Comparison of ENCODE assay signal across 8 cellular contexts in genomic region chr2:85134255-85135065, GRCh38. TPM values are rescaled to one million over a fixed set of nuclear protein-coding genes. Genes with fewer than 3 reads are reported as not detected.
A peak's percentile ranks its signal among the peaks of the same experiment; 100 is the strongest.
DNase-seq lines count a peak whose midpoint lies in the region; ATAC-seq, FAIRE-seq and TF ChIP-seq lines count a peak whose summit lies in the region.

No MANE protein-coding gene starts in this region.

- H3K79me2 ChIP-seq in SK-N-SH (ENCODE audit: insufficient read depth), result peaks cover 12% of the 10 kb centered on the region; the same call in 1 of the 2 replicates

- H3K9me3 ChIP-seq in SK-N-SH (no peaks in the 10 kb centered on the region), stomach smooth muscle (ENCODE audit: control insufficient read depth in 2 of 2, low read length in 2 of 2) (no peaks in the 10 kb centered on the region)

- CTCF ChIA-PET in SK-N-SH (lab: Yijun Ruan, JAX), result interaction anchor here (0.6 to 6.5 kb wide), 13 partner anchors 8 to 175 kb away, joined by 3 to 110 read pairs (median 9); no protein-coding TSS in a partner anchor

- H3K4me3 ChIP-seq in SK-N-SH (ENCODE audit: low read depth in 2 of 2, low read length in 1 of 2), result peak overlapping the region; percentile 66 to 71
- peak overlapping the region; percentile 84 for H3K4me3 ChIP-seq in bronchial epithelial cell (ENCODE audit: low read depth, low read length)
- H3K4me3 ChIP-seq in stomach smooth muscle (ENCODE audit: low read length in 2 of 2), result peak overlapping the region; percentile 73 to 89

- H3K9ac ChIP-seq in SK-N-SH (peak overlapping the region; percentile 60), stomach smooth muscle (ENCODE audit: low read length in 2 of 2) (peak overlapping the region; percentile 70 to 76)

- 78% methylated on average over 38 of the region's 57 CpGs for WGBS in SK-N-SH (ENCODE audit: low lambda C conversion rate)

- H3K4me1 ChIP-seq in SK-N-SH (ENCODE audit: control insufficient read depth in 1 of 2, insufficient read depth in 2 of 2, low read depth in 1 of 2, low read length in 1 of 2), result peaks cover 0 to 18% of the 10 kb centered on the region in 2 experiments; a peak in 2 of 4 replicates
- H3K4me1 ChIP-seq in stomach smooth muscle (ENCODE audit: control insufficient read depth, insufficient read depth, low read length), result peaks cover 30% of the 10 kb centered on the region

- no peak overlapping the region for H3K27ac ChIP-seq in SK-N-SH (ENCODE audit: low read depth in 2 of 2, low read length in 1 of 2)
- peak overlapping the region; percentile 46 for H3K27ac ChIP-seq in layer of hippocampus (ENCODE audit: low read depth, low read length)
- H3K27ac ChIP-seq in stomach smooth muscle (ENCODE audit: low read length), result peak overlapping the region; percentile 71

- H3F3A ChIP-seq in SK-N-SH (replicated peaks; ENCODE audit: insufficient read depth), result peaks cover 3% of the 10 kb centered on the region

- no peak for TF ChIP-seq RAD21 in SK-N-SH (IDR thresholded peaks at IDR 0.05; ENCODE audit: low read length)

- POLR2A ChIA-PET in SK-N-SH (lab: Yijun Ruan, JAX), result no interaction called here

- FAIRE-seq in bronchial epithelial cell (lab: Jason Lieb, UNC), result no peak

- no peak for TF ChIP-seq EP300 in SK-N-SH (IDR thresholded peaks at IDR 0.05; ENCODE audit: borderline replicate concordance in 1 of 2, low read depth in 1 of 2, low read length in 1 of 2)

- no peaks in the 10 kb centered on the region for H4K20me1 ChIP-seq in SK-N-SH (ENCODE audit: insufficient read depth)

- H3K4me2 ChIP-seq in SK-N-SH, result peak overlapping the region; percentile 91

- no peaks in the 10 kb centered on the region for H3K36me3 ChIP-seq in SK-N-SH (replicated peaks in 1 of 2; ENCODE audit: control insufficient read depth in 1 of 2, insufficient read depth in 2 of 2, low read length in 1 of 2)
- no peaks in the 10 kb centered on the region for H3K36me3 ChIP-seq in bronchial epithelial cell (ENCODE audit: control insufficient read depth, insufficient read depth, low read length)
- H3K36me3 ChIP-seq in stomach smooth muscle (ENCODE audit: control insufficient read depth in 2 of 2, insufficient read depth in 2 of 2, low read length in 2 of 2), result no peaks in the 10 kb centered on the region

- DNase-seq in SK-N-SH (peak; percentile 39), bronchial epithelial cell (ENCODE audit: low read depth) (no peak), superior temporal gyrus (ENCODE audit: extremely low spot score) (no peak), NCI-H524 treated with DMSO at 0.1 percent for 48 hours (lab: John Stamatoyannopoulos, UW) (no peak)

- H3K27me3 ChIP-seq in SK-N-SH (ENCODE audit: insufficient read depth) (no peaks in the 10 kb centered on the region), bronchial epithelial cell (ENCODE audit: control insufficient read depth, insufficient read depth, low read length) (no peaks in the 10 kb centered on the region), layer of hippocampus (ENCODE audit: control insufficient read depth, insufficient read depth, low read length) (no peaks in the 10 kb centered on the region), stomach smooth muscle (ENCODE audit: control insufficient read depth in 1 of 2, insufficient read depth in 2 of 2, low read length in 2 of 2) (no peaks in the 10 kb centered on the region)

- no peak for TF ChIP-seq CTCF in SK-N-SH (IDR thresholded peaks at IDR 0.05)
- TF ChIP-seq CTCF in bronchial epithelial cell (IDR thresholded peaks at IDR 0.05; ENCODE audit: insufficient read depth, low read length, severe bottlenecking), result no peak

- no peak for ATAC-seq in SK-N-SH treated with all-trans-retinoic acid at 6 μM for 48 hours
- ATAC-seq in HG02981 (IDR thresholded peaks at IDR 0.05; ENCODE audit: unreplicated experiment), result no peak

- no peaks in the 10 kb centered on the region for H3K9me2 ChIP-seq in SK-N-SH

- H2AFZ ChIP-seq in SK-N-SH (ENCODE audit: low read depth), result peak overlapping the region; percentile 69; the same call in 1 of the 2 replicates

TF ChIP-seq in SK-N-SH, 30 proteins besides CTCF, POLR2A, EP300 and RAD21:
- TF ChIP-seq FOXM1 (IDR thresholded peaks at IDR 0.05; ENCODE audit: low read depth), result no peak
- no peak for TF ChIP-seq GATA2 (CRISPR knock-in tag; IDR thresholded peaks at IDR 0.05)
- TF ChIP-seq ELF1 (IDR thresholded peaks at IDR 0.05), result no peak
- TF ChIP-seq, protein P1, sequence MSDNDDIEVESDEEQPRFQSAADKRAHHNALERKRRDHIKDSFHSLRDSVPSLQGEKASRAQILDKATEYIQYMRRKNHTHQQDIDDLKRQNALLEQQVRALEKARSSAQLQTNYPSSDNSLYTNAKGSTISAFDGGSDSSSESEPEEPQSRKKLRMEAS (IDR thresholded peaks at IDR 0.05; ENCODE audit: low read depth), result no peak
- no peak for TF ChIP-seq RXRA (IDR thresholded peaks at IDR 0.05; ENCODE audit: borderline replicate concordance, low read depth)
- TF ChIP-seq, protein P2, sequence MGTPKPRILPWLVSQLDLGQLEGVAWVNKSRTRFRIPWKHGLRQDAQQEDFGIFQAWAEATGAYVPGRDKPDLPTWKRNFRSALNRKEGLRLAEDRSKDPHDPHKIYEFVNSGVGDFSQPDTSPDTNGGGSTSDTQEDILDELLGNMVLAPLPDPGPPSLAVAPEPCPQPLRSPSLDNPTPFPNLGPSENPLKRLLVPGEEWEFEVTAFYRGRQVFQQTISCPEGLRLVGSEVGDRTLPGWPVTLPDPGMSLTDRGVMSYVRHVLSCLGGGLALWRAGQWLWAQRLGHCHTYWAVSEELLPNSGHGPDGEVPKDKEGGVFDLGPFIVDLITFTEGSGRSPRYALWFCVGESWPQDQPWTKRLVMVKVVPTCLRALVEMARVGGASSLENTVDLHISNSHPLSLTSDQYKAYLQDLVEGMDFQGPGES (IDR thresholded peaks at IDR 0.05; ENCODE audit: low read depth, low read length), result no peak
- no peak for TF ChIP-seq FOSL2 (IDR thresholded peaks at IDR 0.05; ENCODE audit: borderline replicate concordance, low read depth)
- TF ChIP-seq SIN3A (IDR thresholded peaks at IDR 0.05; ENCODE audit: borderline replicate concordance, low read depth, low read length), result no peak

TF ChIP-seq in SK-N-SH treated with all-trans-retinoic acid at 6 μM for 48 hours, 23 proteins besides CTCF, POLR2A, EP300 and RAD21:
- TF ChIP-seq OSR1 (CRISPR knock-in tag; IDR thresholded peaks at IDR 0.05) (no peak), ZC3H10 (CRISPR knock-in tag; IDR thresholded peaks at IDR 0.05) (no peak), ISL1 (CRISPR knock-in tag; IDR thresholded peaks at IDR 0.05) (no peak), ZNF565 (CRISPR knock-in tag; conservative IDR thresholded peaks at IDR 0.05; ENCODE audit: low read depth) (no peak), ARNTL (CRISPR knock-in tag; IDR thresholded peaks at IDR 0.05; ENCODE audit: borderline replicate concordance, low read depth) (no peak), ZNF70 (CRISPR knock-in tag; IDR thresholded peaks at IDR 0.05) (no peak), TSHZ2 (CRISPR knock-in tag; IDR thresholded peaks at IDR 0.05) (no peak), ZFP30 (CRISPR knock-in tag; IDR thresholded peaks at IDR 0.05) (no peak)
- TF ChIP-seq, protein P3, sequence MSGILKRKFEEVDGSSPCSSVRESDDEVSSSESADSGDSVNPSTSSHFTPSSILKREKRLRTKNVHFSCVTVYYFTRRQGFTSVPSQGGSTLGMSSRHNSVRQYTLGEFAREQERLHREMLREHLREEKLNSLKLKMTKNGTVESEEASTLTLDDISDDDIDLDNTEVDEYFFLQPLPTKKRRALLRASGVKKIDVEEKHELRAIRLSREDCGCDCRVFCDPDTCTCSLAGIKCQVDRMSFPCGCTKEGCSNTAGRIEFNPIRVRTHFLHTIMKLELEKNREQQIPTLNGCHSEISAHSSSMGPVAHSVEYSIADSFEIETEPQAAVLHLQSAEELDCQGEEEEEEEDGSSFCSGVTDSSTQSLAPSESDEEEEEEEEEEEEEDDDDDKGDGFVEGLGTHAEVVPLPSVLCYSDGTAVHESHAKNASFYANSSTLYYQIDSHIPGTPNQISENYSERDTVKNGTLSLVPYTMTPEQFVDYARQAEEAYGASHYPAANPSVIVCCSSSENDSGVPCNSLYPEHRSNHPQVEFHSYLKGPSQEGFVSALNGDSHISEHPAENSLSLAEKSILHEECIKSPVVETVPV (CRISPR knock-in tag; IDR thresholded peaks at IDR 0.05), result no peak

RNA-seq across cellular contexts. Expression of gene TCF7L1, which starts 1.3 kb away (rescaled TPM):
- 1.6 and 3.7 TPM in 2 replicates for polyA plus RNA-seq in SK-N-SH (2012; rRNA removed)
- polyA plus RNA-seq in SK-N-SH (2012; cell fraction: cytosol; rRNA removed), result 3.1 and 3.3 TPM in 2 replicates
- polyA plus RNA-seq in SK-N-SH (2012; cell fraction: nucleus; rRNA removed), result 9.0 and 11.0 TPM in 2 replicates
- 1.3 and 1.9 TPM in 2 replicates for total RNA-seq in bronchial epithelial cell

Comparison
In these comparisons a context has a peak if more than half of its experiments do, and no peak if none do; other contexts are left out.
1. H3K27ac ChIP-seq: peak in layer of hippocampus (single experiment) and stomach smooth muscle (single experiment); none in SK-N-SH (0 of 2).
2. Peak in every context shown above with its lines, with median percentiles within 50 percentile points of each other: H3K4me3 ChIP-seq.